9 cellular contexts compared by ENCODE assay signal in genomic region chr2:241860184-241861078, GRCh38. TPM values are rescaled to one million over a fixed set of nuclear protein-coding genes. Genes with fewer than 3 reads are reported as not detected.
DNase-seq lines count a peak whose midpoint lies in the region; ATAC-seq and TF ChIP-seq lines count a peak whose summit lies in the region.
"Had no signal": no experiment of that assay in that cellular context is flagged by ENCODE, and none has a peak within 500 bp of the region (broad histone marks: within the 10 kb centered on the region; RNA-seq: fewer than 3 reads in every experiment).

No MANE protein-coding gene starts in this region.

- peak overlapping the region in 2 of 8 donors; percentile 47 to 75 for H3K4me3 Mint-ChIP-seq in naive B cell

- peaks cover 0 to 32% of the 10 kb centered on the region in 2 donors for H3K36me3 Mint-ChIP-seq in naive B cell

- H3K9me3 Mint-ChIP-seq in naive B cell, result peaks cover 0 to 11% (median 0%) of the 10 kb centered on the region in 7 donors

- no peaks in the 10 kb centered on the region for H4K20me1 ChIP-seq in BLaER1

- peaks cover 95% of the 10 kb centered on the region for H3K4me1 ChIP-seq in BLaER1

- ATAC-seq in GM21619 (IDR thresholded peaks at IDR 0.05; ENCODE audit: unreplicated experiment) (peak; percentile 16), naive B cell (ENCODE audit: low read depth in 2 of 2) (peak; percentile 25 to 30)

- H3K27ac Mint-ChIP-seq in naive B cell, result peak overlapping the region in 1 of 6 donors; percentile 90

- peak overlapping the region; percentile 100 for H3K4me2 ChIP-seq in BLaER1

- TF ChIP-seq CTCF in GM13976 (IDR thresholded peaks at IDR 0.05; ENCODE audit: borderline replicate concordance, control extremely low read depth, extremely low read depth, insufficient read depth, missing control alignments), result no peak

- no peaks in the 10 kb centered on the region for H3K9me3 ChIP-seq in BLaER1

- no peaks in the 10 kb centered on the region for H3K36me3 ChIP-seq in BLaER1

- peak overlapping the region; percentile 80 for H3K9ac ChIP-seq in BLaER1

- H3K4me3 ChIP-seq in BLaER1, result peak overlapping the region; percentile 47

- no peak for DNase-seq in naive B cell
- DNase-seq in RKO (ENCODE audit: low spot score), result no peak
- no peak for DNase-seq in H4 (ENCODE audit: low spot score)
- DNase-seq in GM13976 (ENCODE audit: low spot score), result no peak
- no peak for DNase-seq in stimulated activated naive CD4-positive, alpha-beta T cell treated with Interleukin-2 at 50 U/mL for 16 hours (lab: John Stamatoyannopoulos, UW)

- H3K4me1 Mint-ChIP-seq in naive B cell, result peaks cover 7 to 32% (median 20%) of the 10 kb centered on the region in 3 donors

- H3K27me3 Mint-ChIP-seq in naive B cell, result peaks cover 36 to 60% (median 43%) of the 10 kb centered on the region in 3 donors

- H3K27ac ChIP-seq in BLaER1 (peak overlapping the region; percentile 97), angular gyrus (ENCODE audit: low read depth, low read length) (peak overlapping the region; percentile 92)

- H3K27me3 ChIP-seq in BLaER1, result peaks cover 8% of the 10 kb centered on the region

- in situ Hi-C loops in GM13976 (cut with MboI; ENCODE audit: low sequenced_read_pairs, unreplicated experiment), result no loop called here

RNA-seq across cellular contexts. Expression of gene PDCD1, which starts 1.7 kb away (rescaled TPM):
- not detected for polyA plus RNA-seq in naive B cell (ENCODE audit: low read depth in 6 of 6)
- not detected in 2 replicates for total RNA-seq in H4 (2014; rRNA removed; shearing (Covaris generic))

RNA-seq across cellular contexts. Expression of gene RTP5, which starts 9.1 kb away (rescaled TPM):
- polyA plus RNA-seq in naive B cell (ENCODE audit: low read depth in 6 of 6), result not detected
- total RNA-seq in H4 (2014; rRNA removed; shearing (Covaris generic)), result not detected in 2 replicates
- total RNA-seq: left colon had no signal

RNA-seq across cellular contexts. Expression of gene NEU4, which starts 51.4 kb away (rescaled TPM):
- polyA plus RNA-seq in naive B cell (ENCODE audit: low read depth in 6 of 6), result 1 to 10 TPM in 1 of 6 donors, under 1 TPM in 1, not detected in 4; 0.55 to 1.7 TPM
- not detected in 2 replicates for total RNA-seq in H4 (2014; rRNA removed; shearing (Covaris generic))
